Comparison of ENCODE assay signal across 11 cellular contexts in genomic region chr5:68265822-68266395, GRCh38. TPM values are rescaled to one million over a fixed set of nuclear protein-coding genes. Genes with fewer than 3 reads are reported as not detected.
DNase-seq lines count a peak whose midpoint lies in the region; ATAC-seq, FAIRE-seq and TF ChIP-seq lines count a peak whose summit lies in the region.
"Had no signal": no experiment of that assay in that cellular context is flagged by ENCODE, and none has a peak within 500 bp of the region (broad histone marks: within the 10 kb centered on the region; RNA-seq: fewer than 3 reads in every experiment).

No MANE protein-coding gene starts in this region.

- H3K4me1 ChIP-seq in stomach smooth muscle (ENCODE audit: control insufficient read depth, insufficient read depth, low read length): peaks cover 44% of the 10 kb centered on the region

- DNase-seq in T-helper 2 cell treated with Interferon-gamma antibody and Interleukin-4, amounts not matched to agents 5 μg/mL and 100 μg/mL, for 36 hours (ENCODE audit: low spot score): no peak
- DNase-seq in T-helper 2 cell (no peak), left lobe of liver (ENCODE audit: low spot score) (no peak), HTR-8/SVneo (ENCODE audit: insufficient read length, low spot score) (no peak)
- DNase-seq in stimulated activated CD4-positive, alpha-beta T cell treated with anti-CD3 and anti-CD28 coated beads, Interleukin-4, amount 100 ng/mL, for 4 hours: no peak
- DNase-seq: 8988T, RPMI8226 had no signal

- peak; percentile 7 for ATAC-seq in left lobe of liver
- ATAC-seq in GM21786 (IDR thresholded peaks at IDR 0.05; ENCODE audit: unreplicated experiment): no peak

- peaks cover 64% of the 10 kb centered on the region for H3K4me1 Mint-ChIP-seq in T-helper 2 cell treated with Interferon-gamma antibody and Interleukin-4, amounts not matched to agents 5 μg/mL and 100 μg/mL, for 36 hours (ENCODE audit: low read depth)
- H3K4me1 Mint-ChIP-seq in brain: peaks cover 70% of the 10 kb centered on the region

- no peak overlapping the region for H3K4me3 Mint-ChIP-seq in T-helper 2 cell treated with Interferon-gamma antibody and Interleukin-4, amounts not matched to agents 5 μg/mL and 100 μg/mL, for 36 hours
- H3K4me3 Mint-ChIP-seq in brain: peak overlapping the region in 2 of 5 experiments; percentile 1 to 15

- H3K27me3 ChIP-seq in stomach smooth muscle (ENCODE audit: control insufficient read depth in 1 of 2, insufficient read depth in 2 of 2, low read length in 2 of 2): no peaks in the 10 kb centered on the region

- H3K9me3 ChIP-seq in stomach smooth muscle (ENCODE audit: control insufficient read depth in 2 of 2, low read length in 2 of 2): no peaks in the 10 kb centered on the region

- H3K27ac Mint-ChIP-seq in T-helper 2 cell treated with Interferon-gamma antibody and Interleukin-4, amounts not matched to agents 5 μg/mL and 100 μg/mL, for 36 hours: peak overlapping the region; percentile 52
- H3K27ac Mint-ChIP-seq in brain: peak overlapping the region in 3 of 5 experiments; percentile 10 to 63 (median 39)

- TF ChIP-seq CTCF in brain (conservative IDR thresholded peaks at IDR 0.05): no peak

- H3K4me3 ChIP-seq in stomach smooth muscle (ENCODE audit: low read length in 2 of 2): peak overlapping the region; percentile 35 to 42

- H3K9me3 Mint-ChIP-seq in T-helper 2 cell treated with Interferon-gamma antibody and Interleukin-4, amounts not matched to agents 5 μg/mL and 100 μg/mL, for 36 hours: no peaks in the 10 kb centered on the region
- peaks cover 3 to 19% (median 9%) of the 10 kb centered on the region in 5 experiments for H3K9me3 Mint-ChIP-seq in brain

- peaks cover 6% of the 10 kb centered on the region for H3K36me3 Mint-ChIP-seq in T-helper 2 cell treated with Interferon-gamma antibody and Interleukin-4, amounts not matched to agents 5 μg/mL and 100 μg/mL, for 36 hours (ENCODE audit: low read depth)
- peaks cover 26% of the 10 kb centered on the region for H3K36me3 Mint-ChIP-seq in brain

- FAIRE-seq in HTR-8/SVneo (lab: Jason Lieb, UNC): no peak
- FAIRE-seq: endometrium had no signal

- H3K36me3 ChIP-seq in stomach smooth muscle (ENCODE audit: control insufficient read depth in 2 of 2, insufficient read depth in 2 of 2, low read length in 2 of 2): no peaks in the 10 kb centered on the region

- H3K9ac ChIP-seq in stomach smooth muscle (ENCODE audit: low read length in 2 of 2): peak overlapping the region; percentile 18 to 22

- H3K27ac ChIP-seq in stomach smooth muscle (ENCODE audit: low read length): peak overlapping the region; percentile 74

- no peaks in the 10 kb centered on the region for H3K27me3 Mint-ChIP-seq in T-helper 2 cell treated with Interferon-gamma antibody and Interleukin-4, amounts not matched to agents 5 μg/mL and 100 μg/mL, for 36 hours (ENCODE audit: low read depth)
- H3K27me3 Mint-ChIP-seq in brain: peaks cover 3% of the 10 kb centered on the region

RNA-seq across cellular contexts. Expression of gene PIK3R1, which starts 50.4 kb away (rescaled TPM):
- polyA plus RNA-seq in brain (ENCODE audit: insufficient read depth, low read depth, low replicate concordance): 11.9 TPM
- total RNA-seq in left lobe of liver: 149 TPM
